In genomic region chr17:28345420-28346198, GRCh38 we compare ENCODE assay signal across 13 cellular contexts. TPM values are rescaled to one million over a fixed set of nuclear protein-coding genes. Genes with fewer than 3 reads are reported as not detected.
DNase-seq lines count a peak whose midpoint lies in the region; ATAC-seq, FAIRE-seq and TF ChIP-seq lines count a peak whose summit lies in the region.
"Had no signal": no experiment of that assay in that cellular context is flagged by ENCODE, and none has a peak within 500 bp of the region (broad histone marks: within the 10 kb centered on the region; RNA-seq: fewer than 3 reads in every experiment).

No MANE protein-coding gene starts in this region.

- RAD21 ChIA-PET in HCT116 (lab: Charles Lee; ENCODE audit: low non-redundant PET in 1 of 2, low total read pairs in 2 of 2, uncharacterized antibody in 2 of 2, unreplicated experiment in 2 of 2): no interaction called here

- no peak for DNase-seq in HCT116 (ENCODE audit: low read depth, low spot score)
- peak; percentile 9 for DNase-seq in RCC 7860 (ENCODE audit: low spot score)
- DNase-seq in cardiac septum (ENCODE audit: low spot score): peak; percentile 76
- peak; percentile 70 for DNase-seq in posterior vena cava (ENCODE audit: low spot score)
- DNase-seq in NOMO-1 (lab: John Stamatoyannopoulos, UW; ENCODE audit: unreplicated experiment in 2 of 2): no peak
- no peak for DNase-seq in stimulated activated CD4-positive, alpha-beta T cell treated with anti-CD3 and anti-CD28 coated beads, Interleukin-2, amount 100 ng/mL, for 48 hours
- DNase-seq in head of caudate nucleus: no peak
- DNase-seq: naive B cell, T-helper 17 cell had no signal

- no peaks in the 10 kb centered on the region for H4K20me1 ChIP-seq in HCT116 (ENCODE audit: insufficient read depth)

- no peak for ATAC-seq in HCT116
- no peak for ATAC-seq in GM18907 (IDR thresholded peaks at IDR 0.05; ENCODE audit: unreplicated experiment)
- ATAC-seq: T-helper 17 cell had no signal

- no peak overlapping the region for H3K27ac ChIP-seq in HCT116 (ENCODE audit: low read depth, low read length)

- no peaks in the 10 kb centered on the region for H3K79me2 ChIP-seq in HCT116 (ENCODE audit: insufficient read depth, low read length)

- H3K4me3 ChIP-seq in HCT116 (replicated peaks in 1 of 2; ENCODE audit: low read depth in 1 of 2, low read length in 2 of 2): no peak overlapping the region

- no peak for TF ChIP-seq RAD21 in HCT116 (IDR thresholded peaks at IDR 0.05; ENCODE audit: low read depth)

- H3K36me3 ChIP-seq in HCT116 (ENCODE audit: control insufficient read depth in 1 of 2, insufficient read depth in 2 of 2, low read length in 2 of 2): peaks cover 38 to 62% of the 10 kb centered on the region in 2 experiments

- no peaks in the 10 kb centered on the region for H3K9me3 ChIP-seq in HCT116 (ENCODE audit: control insufficient read depth in 1 of 2, insufficient read depth in 1 of 2, low read depth in 1 of 2, low read length in 2 of 2)

- peaks cover 0 to 9% of the 10 kb centered on the region in 2 experiments; a peak in 2 of 4 replicates for H3K4me1 ChIP-seq in HCT116 (ENCODE audit: control insufficient read depth in 1 of 2, insufficient read depth in 2 of 2, low read length in 2 of 2)

- no peak overlapping the region for H2AFZ ChIP-seq in HCT116 (ENCODE audit: low read depth, low read length, poor library complexity, severe bottlenecking)

- POLR2A ChIA-PET in HCT116 (lab: Charles Lee): no interaction called here

- intact Hi-C loops in HCT116 (cut with micrococcal nuclease) (no loop called here), cardiac septum (cut with DNase I) (loop anchor here (10.0 kb wide), 1 partner anchor 541 kb away; the partner anchor contains the start of gene NOS2), posterior vena cava (cut with DNase I) (no loop called here), head of caudate nucleus (cut with DNase I) (no loop called here)

- no peaks in the 10 kb centered on the region for H3K27me3 ChIP-seq in HCT116 (ENCODE audit: insufficient read depth, low read length)

- no peaks in the 10 kb centered on the region for H3K9me2 ChIP-seq in HCT116 (ENCODE audit: insufficient read depth)

- BruUV-seq in HCT116 (replicated peaks; lab: Mats Ljungman, UMichigan): no TSS peak

- CTCF ChIA-PET in HCT116 (lab: Charles Lee): interaction anchor here (1.0 kb wide), 1 partner anchor 9 kb away, joined by 3 read pairs; no protein-coding TSS in a partner anchor

- no peak for TF ChIP-seq CTCF in HCT116 (IDR thresholded peaks at IDR 0.05 in 2 of 3, conservative IDR thresholded peaks at IDR 0.05 in 1 of 3; ENCODE audit: borderline replicate concordance in 1 of 3, insufficient read depth in 1 of 3, low read depth in 2 of 3, low read length in 2 of 3)

- no peak for FAIRE-seq in RCC 7860 (lab: Jason Lieb, UNC)
- FAIRE-seq: G401.6 had no signal

- H3K4me2 ChIP-seq in HCT116 (ENCODE audit: low read length): no peak overlapping the region

- no peak for TF ChIP-seq POLR2A in HCT116 (IDR thresholded peaks at IDR 0.05; ENCODE audit: borderline replicate concordance, extremely low read depth, insufficient read depth, insufficient read length)

- no peak overlapping the region for H3K9ac ChIP-seq in HCT116 (ENCODE audit: low read length)

TF ChIP-seq in HCT116, 20 proteins besides CTCF, POLR2A, EP300 and RAD21:
- TF ChIP-seq FOSL1 (IDR thresholded peaks at IDR 0.05; ENCODE audit: low read depth): no peak
- peak; percentile 41 for TF ChIP-seq POLR2AphosphoS5 (IDR thresholded peaks at IDR 0.05; ENCODE audit: low read depth, low read length)
- TF ChIP-seq YY1 (IDR thresholded peaks at IDR 0.05; ENCODE audit: extremely low read depth, insufficient replicate concordance, low read depth, low read length): no peak
- TF ChIP-seq CBX3 (IDR thresholded peaks at IDR 0.05; ENCODE audit: low read depth): no peak

RNA-seq across cellular contexts. Expression of gene TNFAIP1, which starts 10.0 kb away (rescaled TPM):
- 33.4 TPM for total RNA-seq in HCT116 (2021; ENCODE audit: unreplicated experiment)
- polyA plus RNA-seq in HCT116 (2012): 22.7 and 29.0 TPM in 2 replicates
- 58.5 TPM for total RNA-seq in cardiac septum
- total RNA-seq in posterior vena cava: 10 to 100 TPM; 39.7 to 45.9 TPM

RNA-seq across cellular contexts. Expression of gene IFT20, which starts 10.3 kb away (rescaled TPM):
- total RNA-seq in HCT116 (2021; ENCODE audit: unreplicated experiment) (21.7 TPM), cardiac septum (17.3 TPM), posterior vena cava (10 to 100 TPM; 28.3 to 34.9 TPM)
- polyA plus RNA-seq in HCT116 (2012): 17.0 and 20.2 TPM in 2 replicates

RNA-seq across cellular contexts. Expression of gene POLDIP2, which starts 11.7 kb away (rescaled TPM):
- 78.0 TPM for total RNA-seq in HCT116 (2021; ENCODE audit: unreplicated experiment)
- 58.6 and 65.7 TPM in 2 replicates for polyA plus RNA-seq in HCT116 (2012)
- 127 TPM for total RNA-seq in cardiac septum
- total RNA-seq in posterior vena cava: 10 to 100 TPM; 53.5 to 54.4 TPM

RNA-seq across cellular contexts. Expression of gene SEBOX, which starts 19.4 kb away (rescaled TPM):
- not detected for total RNA-seq in HCT116 (2021; ENCODE audit: unreplicated experiment)
- not detected in 2 replicates for polyA plus RNA-seq in HCT116 (2012)
- total RNA-seq in cardiac septum: not detected
- not detected for total RNA-seq in posterior vena cava
- total RNA-seq: cerebellum, glomerular endothelial cell, T-helper 17 cell had no signal

RNA-seq across cellular contexts. Expression of gene VTN, which starts 24.5 kb away (rescaled TPM):
- total RNA-seq in HCT116 (2021; ENCODE audit: unreplicated experiment): 1.5 TPM
- not detected in 2 replicates for polyA plus RNA-seq in HCT116 (2012)
- total RNA-seq in cardiac septum: 48.2 TPM
- total RNA-seq in posterior vena cava: 1 to 10 TPM; 1.8 to 5.4 TPM
- total RNA-seq: glomerular endothelial cell had no signal

Comparison
In these comparisons a context has a peak if more than half of its experiments do, and no peak if none do; other contexts are left out.
1. DNase-seq: peak in RCC 7860 (single experiment), cardiac septum (single experiment) and posterior vena cava (single experiment); none in HCT116 (single experiment), NOMO-1 (0 of 2), stimulated activated CD4-positive, alpha-beta T cell treated with anti-CD3 and anti-CD28 coated beads, Interleukin-2, amount 100 ng/mL, for 48 hours (0 of 2) and head of caudate nucleus (0 of 42).